Comparison of ENCODE assay signal across 17 cellular contexts in the genomic region with DNA sequence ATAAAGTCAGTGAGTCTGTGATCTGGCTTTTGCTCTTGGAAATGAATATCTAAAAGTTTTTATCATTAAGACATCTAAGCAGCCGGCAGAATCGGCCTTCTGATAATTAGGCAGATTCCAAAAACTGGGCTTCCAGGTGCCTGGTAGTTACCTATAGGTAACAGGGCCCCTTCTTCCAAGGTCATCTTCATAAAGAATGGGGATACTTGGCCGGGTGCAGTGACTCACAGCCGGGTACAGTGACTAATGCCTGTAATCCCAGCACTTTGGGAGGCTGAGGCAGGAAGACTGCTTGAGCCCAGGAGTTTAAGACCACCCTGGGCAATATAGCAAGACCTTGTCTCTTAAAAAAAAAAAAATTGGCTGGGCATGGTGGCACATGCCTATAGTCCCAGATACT.
"Had no signal": no experiment of that assay in that cellular context is flagged by ENCODE, and none has a peak within 500 bp of the region (broad histone marks: within the 10 kb centered on the region; RNA-seq: fewer than 3 reads in every experiment).

No MANE protein-coding gene starts in this region.

- H3K4me3 Mint-ChIP-seq: natural killer cell, neural crest cell had no signal

- DNase-seq: effector memory CD4-positive, alpha-beta T cell; gastrocnemius medialis; heart right ventricle; hypothalamus; islet precursor cell; natural killer cell; posterior cingulate gyrus; sigmoid colon; stimulated activated CD4-positive, alpha-beta T cell treated with anti-CD3 and anti-CD28 coated beads, Interleukin-12 subunit alpha, Interleukin-12 subunit beta, amount 100 ng/mL, for 4 hours; stimulated activated naive CD4-positive, alpha-beta T cell; trophoblast cell had no signal

- H3K27ac ChIP-seq: epithelial cell of prostate, esophagus muscularis mucosa, gastrocnemius medialis, heart right ventricle, sigmoid colon, skin epidermis had no signal

- H3K4me1 Mint-ChIP-seq: natural killer cell, neural crest cell had no signal

- ATAC-seq: gastrocnemius medialis, heart right ventricle, left lobe of liver, natural killer cell had no signal

- H3K27ac Mint-ChIP-seq: natural killer cell had no signal

- H3K27me3 ChIP-seq: esophagus muscularis mucosa, gastrocnemius medialis, heart right ventricle, sigmoid colon had no signal

- H3K9me3 ChIP-seq: esophagus muscularis mucosa, gastrocnemius medialis, heart right ventricle, sigmoid colon had no signal

- H3K36me3 Mint-ChIP-seq: natural killer cell had no signal

- H3K9me3 Mint-ChIP-seq: natural killer cell, neural crest cell had no signal

- H3K4me3 ChIP-seq: esophagus muscularis mucosa, gastrocnemius medialis, heart right ventricle, sigmoid colon, skin epidermis had no signal

- FAIRE-seq: endometrium had no signal

- H3K36me3 ChIP-seq: gastrocnemius medialis, heart right ventricle had no signal

- H3K4me1 ChIP-seq: esophagus muscularis mucosa, gastrocnemius medialis, heart right ventricle, sigmoid colon had no signal
